Comparison of ENCODE assay signal across 21 cellular contexts in genomic region chr7:44772440-44772839, GRCh38.
"Had no signal": no experiment of that assay in that cellular context is flagged by ENCODE, and none has a peak within 500 bp of the region (broad histone marks: within the 10 kb centered on the region; RNA-seq: fewer than 3 reads in every experiment).

No MANE protein-coding gene starts in this region.

- H3K27ac Mint-ChIP-seq: mesothelial cell of epicardium, neural progenitor cell had no signal

- H3K9me3 Mint-ChIP-seq: mesothelial cell of epicardium; naive thymus-derived CD4-positive, alpha-beta T cell; nephron; neural progenitor cell had no signal

- H3K4me3 Mint-ChIP-seq: mesothelial cell of epicardium; naive thymus-derived CD4-positive, alpha-beta T cell; nephron; neural progenitor cell had no signal

- DNase-seq: dorsolateral prefrontal cortex; effector CD4-positive, alpha-beta T cell; foreskin keratinocyte; heart left ventricle; left cardiac atrium; left lung; mesenchymal stem cell; mucosa of descending colon; naive thymus-derived CD4-positive, alpha-beta T cell; stimulated activated CD4-positive, alpha-beta T cell treated with anti-CD3 and anti-CD28 coated beads, Interleukin-12 subunit alpha, Interleukin-12 subunit beta, amount 100 ng/mL, for 4 hours; stimulated activated CD4-positive, alpha-beta T cell treated with anti-CD3 and anti-CD28 coated beads, Interleukin-1b, Interleukin-23, amount 100 ng/mL, for 48 hours; stimulated activated CD4-positive, alpha-beta T cell treated with anti-CD3 and anti-CD28 coated beads, Interleukin-4, amount 100 ng/mL, for 1 hour; stimulated activated CD8-positive, alpha-beta memory T cell treated with anti-CD3 and anti-CD28 coated beads, Interleukin-4, amount 100 ng/mL, for 48 hours; stimulated activated naive CD4-positive, alpha-beta T cell treated with Interleukin-2 at 50 U/mL for 16 hours; stomach; thyroid gland had no signal

- ATAC-seq: foreskin keratinocyte; gastroesophageal sphincter; heart left ventricle; left cardiac atrium; left lung; mucosa of descending colon; naive thymus-derived CD4-positive, alpha-beta T cell; sciatic nerve had no signal
